In genomic region chr22:38713921-38714320, GRCh38 we compare ENCODE assay signal across 19 cellular contexts. TPM values are rescaled to one million over a fixed set of nuclear protein-coding genes. Genes with fewer than 3 reads are reported as not detected.
DNase-seq lines count a peak whose midpoint lies in the region; ATAC-seq, FAIRE-seq and TF ChIP-seq lines count a peak whose summit lies in the region.
"Had no signal": no experiment of that assay in that cellular context is flagged by ENCODE, and none has a peak within 500 bp of the region (broad histone marks: within the 10 kb centered on the region; RNA-seq: fewer than 3 reads in every experiment).

No MANE protein-coding gene starts in this region.

- H3K36me3 Mint-ChIP-seq in CD4-positive, CD25-positive, alpha-beta regulatory T cell, result peaks cover 46% of the 10 kb centered on the region
- H3K36me3 Mint-ChIP-seq in Calu3 (ENCODE audit: insufficient read depth, unreplicated experiment) (peaks cover 42% of the 10 kb centered on the region), astrocyte (ENCODE audit: low read depth, unreplicated experiment) (peaks cover 50% of the 10 kb centered on the region), nephron progenitor cell (ENCODE audit: low read depth) (peaks cover 39% of the 10 kb centered on the region)

- H3K9ac ChIP-seq in astrocyte (ENCODE audit: low read length), result no peak overlapping the region

- no peak overlapping the region for H3K4me2 ChIP-seq in astrocyte (ENCODE audit: low read length)

- no peak for DNase-seq in CD4-positive, CD25-positive, alpha-beta regulatory T cell
- DNase-seq in Calu3, result no peak
- DNase-seq in astrocyte (ENCODE audit: low read depth), result no peak
- no peak for DNase-seq in nephron progenitor cell
- DNase-seq in head of caudate nucleus, result no peak
- DNase-seq in glomerular visceral epithelial cell (ENCODE audit: extremely low spot score), result no peak
- DNase-seq: activated CD4-positive, alpha-beta T cell treated with anti-CD3 and anti-CD28 coated beads for 1 hour; amniotic stem cell; DMS 273 treated with DMSO at 0.1 percent for 48 hours; NCI-H146; NCI-H345; SIG-M5; stimulated activated CD4-positive, alpha-beta T cell treated with anti-CD3 and anti-CD28 coated beads, Interleukin-1b, Interleukin-23, amount 100 ng/mL, for 48 hours had no signal

- peaks cover 74% of the 10 kb centered on the region for H3K36me3 ChIP-seq in CD4-positive, CD25-positive, alpha-beta regulatory T cell (ENCODE audit: control insufficient read depth, insufficient read depth, low read length)
- H3K36me3 ChIP-seq in astrocyte (ENCODE audit: insufficient read depth, low read length), result peaks cover 3% of the 10 kb centered on the region

- H3K9me3 Mint-ChIP-seq in CD4-positive, CD25-positive, alpha-beta regulatory T cell, result peaks cover 0 to 2% (median 0%) of the 10 kb centered on the region in 7 donors
- H3K9me3 Mint-ChIP-seq in Calu3 (ENCODE audit: low read depth, unreplicated experiment) (no peaks in the 10 kb centered on the region), astrocyte (ENCODE audit: unreplicated experiment) (no peaks in the 10 kb centered on the region), nephron progenitor cell (no peaks in the 10 kb centered on the region)
- H3K9me3 Mint-ChIP-seq: T-helper 2 cell treated with Interferon-gamma antibody and Interleukin-4, amounts not matched to agents 5 μg/mL and 100 μg/mL, for 36 hours had no signal

- H4K20me1 ChIP-seq in astrocyte (ENCODE audit: insufficient read depth, low read length), result peaks cover 84% of the 10 kb centered on the region

- TF ChIP-seq CTCF in Calu3 (IDR thresholded peaks at IDR 0.05; ENCODE audit: unreplicated experiment) (no peak), astrocyte (IDR thresholded peaks at IDR 0.05; ENCODE audit: insufficient read depth, low read depth, low read length) (no peak), nephron progenitor cell (IDR thresholded peaks at IDR 0.05) (no peak)

- FAIRE-seq in astrocyte (lab: Jason Lieb, UNC), result no peak
- FAIRE-seq: HTR-8/SVneo had no signal

- intact Hi-C loops in Calu3 (cut with micrococcal nuclease; ENCODE audit: unreplicated experiment), result no loop called here
- intact Hi-C loops in head of caudate nucleus (cut with DNase I), result no loop called here

- no TSS peak for BruUV-seq in Calu3 (replicated peaks; lab: Mats Ljungman, UMichigan)

- H3K9me3 ChIP-seq in CD4-positive, CD25-positive, alpha-beta regulatory T cell (ENCODE audit: control insufficient read depth in 2 of 2, low read length in 2 of 2), result no peaks in the 10 kb centered on the region
- no peaks in the 10 kb centered on the region for H3K9me3 ChIP-seq in astrocyte (ENCODE audit: insufficient read depth, low read depth, low read length)
- H3K9me3 ChIP-seq: HAP-1, right atrium auricular region, thoracic aorta had no signal

- H2AFZ ChIP-seq in astrocyte (ENCODE audit: low read depth, low read length), result no peak overlapping the region

- H3K79me2 ChIP-seq in astrocyte (ENCODE audit: insufficient read depth, low read length), result peaks cover 77% of the 10 kb centered on the region

- peaks cover 24% of the 10 kb centered on the region for H3K4me1 ChIP-seq in CD4-positive, CD25-positive, alpha-beta regulatory T cell (ENCODE audit: control insufficient read depth, insufficient read depth, low read length, poor library complexity, severe bottlenecking)
- H3K4me1 ChIP-seq in astrocyte (ENCODE audit: insufficient read depth, low read length), result peaks cover 12% of the 10 kb centered on the region
- H3K4me1 ChIP-seq: HAP-1 had no signal

- no peaks in the 10 kb centered on the region for H3K27me3 Mint-ChIP-seq in CD4-positive, CD25-positive, alpha-beta regulatory T cell
- H3K27me3 Mint-ChIP-seq in Calu3 (ENCODE audit: unreplicated experiment) (no peaks in the 10 kb centered on the region), astrocyte (ENCODE audit: low read depth, unreplicated experiment) (no peaks in the 10 kb centered on the region), nephron progenitor cell (ENCODE audit: low read depth, poor library complexity) (peaks cover 4% of the 10 kb centered on the region)

- no peaks in the 10 kb centered on the region for H3K27me3 ChIP-seq in CD4-positive, CD25-positive, alpha-beta regulatory T cell (ENCODE audit: control insufficient read depth, insufficient read depth, low read length)
- H3K27me3 ChIP-seq in astrocyte (ENCODE audit: insufficient read depth, low read length), result no peaks in the 10 kb centered on the region
- H3K27me3 ChIP-seq: right atrium auricular region had no signal

- CTCF ChIA-PET in Calu3 (lab: Charles Lee), result no interaction called here

- peak overlapping the region; percentile 32 to 89 (median 55) for H3K27ac Mint-ChIP-seq in CD4-positive, CD25-positive, alpha-beta regulatory T cell
- H3K27ac Mint-ChIP-seq in Calu3 (ENCODE audit: unreplicated experiment) (peak overlapping the region; percentile 16), astrocyte (ENCODE audit: unreplicated experiment) (no peak overlapping the region), nephron progenitor cell (peak overlapping the region; percentile 47)

- H3K4me1 Mint-ChIP-seq in CD4-positive, CD25-positive, alpha-beta regulatory T cell, result peaks cover 20 to 65% (median 57%) of the 10 kb centered on the region in 4 donors
- H3K4me1 Mint-ChIP-seq in Calu3 (ENCODE audit: low read depth, unreplicated experiment) (peaks cover 68% of the 10 kb centered on the region), astrocyte (ENCODE audit: low read depth, unreplicated experiment) (peaks cover 48% of the 10 kb centered on the region), nephron progenitor cell (peaks cover 63% of the 10 kb centered on the region)

- peak overlapping the region in 1 of 4 donors; percentile 51 for H3K4me3 Mint-ChIP-seq in CD4-positive, CD25-positive, alpha-beta regulatory T cell
- H3K4me3 Mint-ChIP-seq in Calu3 (ENCODE audit: low read depth, unreplicated experiment), result no peak overlapping the region
- peak overlapping the region; percentile 37 for H3K4me3 Mint-ChIP-seq in astrocyte (ENCODE audit: unreplicated experiment)
- peak overlapping the region; percentile 5 for H3K4me3 Mint-ChIP-seq in nephron progenitor cell
- H3K4me3 Mint-ChIP-seq: T-helper 2 cell treated with Interferon-gamma antibody and Interleukin-4, amounts not matched to agents 5 μg/mL and 100 μg/mL, for 36 hours had no signal

- H3K27ac ChIP-seq in CD4-positive, CD25-positive, alpha-beta regulatory T cell (ENCODE audit: insufficient read depth, low read length, poor library complexity, severe bottlenecking), result no peak overlapping the region
- H3K27ac ChIP-seq in astrocyte (ENCODE audit: low read depth, low read length), result no peak overlapping the region
- H3K27ac ChIP-seq: thoracic aorta had no signal

- H3K4me3 ChIP-seq in CD4-positive, CD25-positive, alpha-beta regulatory T cell (ENCODE audit: low read depth, low read length), result no peak overlapping the region
- no peak overlapping the region for H3K4me3 ChIP-seq in astrocyte (ENCODE audit: insufficient read depth, low read depth, low read length)
- H3K4me3 ChIP-seq: HAP-1, right atrium auricular region, thoracic aorta had no signal

- ATAC-seq in CD4-positive, CD25-positive, alpha-beta regulatory T cell (ENCODE audit: low read depth in 2 of 2), result no peak
- no peak for ATAC-seq in GM19324 (IDR thresholded peaks at IDR 0.05; ENCODE audit: low FRiP score, unreplicated experiment)

RNA-seq across cellular contexts. Expression of gene GTPBP1, which starts 8.2 kb away (rescaled TPM):
- 285 TPM for total RNA-seq in CD4-positive, CD25-positive, alpha-beta regulatory T cell
- 10 to 100 TPM; 25.4 to 29.7 (median 25.7) TPM for polyA plus RNA-seq in CD4-positive, CD25-positive, alpha-beta regulatory T cell
- total RNA-seq in Calu3 (2022) (79.1 and 91.4 TPM in 2 replicates), astrocyte (49.8 and 59.8 TPM in 2 replicates)

RNA-seq across cellular contexts. Expression of gene JOSD1, which starts 13.2 kb away (rescaled TPM):
- 205 TPM for total RNA-seq in CD4-positive, CD25-positive, alpha-beta regulatory T cell
- 10 to 100 TPM in 2 of 4 donors, 1 to 10 TPM in 2; 8.7 to 12.5 (median 10.2) TPM for polyA plus RNA-seq in CD4-positive, CD25-positive, alpha-beta regulatory T cell
- total RNA-seq in Calu3 (2022) (58.5 and 70.0 TPM in 2 replicates), astrocyte (45.6 and 48.0 TPM in 2 replicates)

RNA-seq across cellular contexts. Expression of gene TOMM22, which starts 32.2 kb away (rescaled TPM):
- total RNA-seq in CD4-positive, CD25-positive, alpha-beta regulatory T cell, result 58.4 TPM
- polyA plus RNA-seq in CD4-positive, CD25-positive, alpha-beta regulatory T cell, result 10 to 100 TPM; 61.6 to 72.7 (median 65.7) TPM
- total RNA-seq in Calu3 (2022) (94.6 and 105 TPM in 2 replicates), astrocyte (75.9 and 77.8 TPM in 2 replicates)

RNA-seq across cellular contexts. Expression of gene SUN2, which starts 41.9 kb away (rescaled TPM):
- 454 TPM for total RNA-seq in CD4-positive, CD25-positive, alpha-beta regulatory T cell
- 100 to 1,000 TPM; 260 to 381 (median 298) TPM for polyA plus RNA-seq in CD4-positive, CD25-positive, alpha-beta regulatory T cell
- total RNA-seq in Calu3 (2022), result 50.7 and 66.3 TPM in 2 replicates
- 46.5 and 51.0 TPM in 2 replicates for total RNA-seq in astrocyte

RNA-seq across cellular contexts. Expression of gene CBY1, which starts 57.5 kb away (rescaled TPM):
- total RNA-seq in CD4-positive, CD25-positive, alpha-beta regulatory T cell, result 13.7 TPM
- 10 to 100 TPM in 1 of 4 donors, 1 to 10 TPM in 3; 5.0 to 11.2 (median 8.1) TPM for polyA plus RNA-seq in CD4-positive, CD25-positive, alpha-beta regulatory T cell
- 40.9 and 42.7 TPM in 2 replicates for total RNA-seq in Calu3 (2022)
- total RNA-seq in astrocyte, result 23.2 TPM in 2 replicates
